ENCODE assay signal across 17 cellular contexts in genomic region chrX:129565046-129565649, GRCh38. TPM values are rescaled to one million over a fixed set of nuclear protein-coding genes. Genes with fewer than 3 reads are reported as not detected.
DNase-seq lines count a peak whose midpoint lies in the region; FAIRE-seq and TF ChIP-seq lines count a peak whose summit lies in the region.
"Had no signal": no experiment of that assay in that cellular context is flagged by ENCODE, and none has a peak within 500 bp of the region (broad histone marks: within the 10 kb centered on the region; RNA-seq: fewer than 3 reads in every experiment).

No MANE protein-coding gene starts in this region.

- H4K8ac ChIP-seq in H9 (replicated peaks; ENCODE audit: insufficient read length, low read depth, low read length): no peak overlapping the region

- no peaks in the 10 kb centered on the region; a peak in 1 of 5 replicates for H3K9me3 Mint-ChIP-seq in H9
- no peaks in the 10 kb centered on the region for H3K9me3 Mint-ChIP-seq in glutamatergic neuron (ENCODE audit: unreplicated experiment)
- peaks cover 5% of the 10 kb centered on the region for H3K9me3 Mint-ChIP-seq in nephron
- H3K9me3 Mint-ChIP-seq: CD4-positive, alpha-beta memory T cell; stimulated activated naive B cell treated with anti-CD40 and anti-IgM and Interleukin-4, amounts not matched to agents 10 μg/mL and 1 μg/mL and 100 μg/mL, for 72 hours had no signal

- no peak overlapping the region for H3K4ac ChIP-seq in H9 (ENCODE audit: low read depth, low read length)

- H3K27me3 Mint-ChIP-seq in H9 (ENCODE audit: low read depth) (no peaks in the 10 kb centered on the region), glutamatergic neuron (ENCODE audit: unreplicated experiment) (no peaks in the 10 kb centered on the region), nephron (ENCODE audit: low read depth) (no peaks in the 10 kb centered on the region)
- H3K27me3 Mint-ChIP-seq: CD4-positive, alpha-beta memory T cell; stimulated activated naive B cell treated with anti-CD40 and anti-IgM and Interleukin-4, amounts not matched to agents 10 μg/mL and 1 μg/mL and 100 μg/mL, for 72 hours had no signal

- H4K20me1 ChIP-seq in H9 (ENCODE audit: control insufficient read depth, insufficient read depth, insufficient read length) (no peaks in the 10 kb centered on the region), Karpas-422 (ENCODE audit: insufficient read depth, low read depth, low read length) (no peaks in the 10 kb centered on the region)

- no peaks in the 10 kb centered on the region for H3K23me2 ChIP-seq in H9 (ENCODE audit: insufficient read length, low read depth, low read length, poor library complexity, severe bottlenecking)

- H3K4me3 Mint-ChIP-seq in H9 (no peak overlapping the region), glutamatergic neuron (ENCODE audit: unreplicated experiment) (no peak overlapping the region), nephron (peak overlapping the region in 1 of 3 experiments; percentile 7)
- H3K4me3 Mint-ChIP-seq: activated CD8-positive, alpha-beta T cell treated with anti-CD3 and anti-CD28 coated beads, Interleukin-2, amount 10 ng/mL, durations not matched to agents 7 days and 5 days; stimulated activated naive B cell treated with anti-CD40 and anti-IgM and Interleukin-4, amounts not matched to agents 10 μg/mL and 1 μg/mL and 100 μg/mL, for 72 hours had no signal

- H4K91ac ChIP-seq in H9 (ENCODE audit: insufficient read length, low read depth, low read length): no peak overlapping the region

- no peak overlapping the region for H2AK5ac ChIP-seq in H9 (ENCODE audit: insufficient read length, low read length)

- H3K18ac ChIP-seq in H9 (ENCODE audit: insufficient read length, low read depth, low read length): no peak overlapping the region

- H3K4me1 ChIP-seq in H9 (ENCODE audit: insufficient read depth, low read length) (no peaks in the 10 kb centered on the region), Karpas-422 (ENCODE audit: low read length) (peaks cover 10% of the 10 kb centered on the region)

- no peak overlapping the region for H2BK12ac ChIP-seq in H9 (ENCODE audit: insufficient read length, low read depth, low read length)

- FAIRE-seq in frontal cortex (lab: Jason Lieb, UNC): no peak

- no peaks in the 10 kb centered on the region for H3K79me1 ChIP-seq in H9 (ENCODE audit: insufficient read depth, low read depth, low read length, poor library complexity, severe bottlenecking)

- H3K9ac ChIP-seq in H9 (ENCODE audit: extremely low read depth, insufficient read length, low read length): no peak overlapping the region
- no peak overlapping the region for H3K9ac ChIP-seq in Karpas-422 (ENCODE audit: low read length)

- no peak overlapping the region for H3K23ac ChIP-seq in H9 (ENCODE audit: insufficient read length, low read depth, low read length)

- H4K5ac ChIP-seq in H9 (ENCODE audit: insufficient read length, low read depth, low read length): no peak overlapping the region

- H3K4me1 Mint-ChIP-seq in H9 (peaks cover 10 to 12% of the 10 kb centered on the region in 2 experiments), glutamatergic neuron (ENCODE audit: low read depth, unreplicated experiment) (peaks cover 6% of the 10 kb centered on the region), nephron (peaks cover 24% of the 10 kb centered on the region)

- H2AFZ ChIP-seq in H9 (ENCODE audit: low read length): no peak overlapping the region
- no peak overlapping the region for H2AFZ ChIP-seq in Karpas-422 (ENCODE audit: low read length)

- no peak overlapping the region for H3T11ph ChIP-seq in H9 (ENCODE audit: low read length)

- H2BK5ac ChIP-seq in H9 (ENCODE audit: insufficient read length, low read length): no peak overlapping the region

- no peak overlapping the region for H3K14ac ChIP-seq in H9 (ENCODE audit: insufficient read depth, low read length)

- no peaks in the 10 kb centered on the region for H3K9me2 ChIP-seq in Karpas-422 (replicated peaks; ENCODE audit: insufficient read depth, low read length)

- no peaks in the 10 kb centered on the region for H3K27me3 ChIP-seq in H9 (ENCODE audit: insufficient read depth, low read length)
- no peaks in the 10 kb centered on the region for H3K27me3 ChIP-seq in Karpas-422 (ENCODE audit: low read length)

- H3K4me2 ChIP-seq in H9 (ENCODE audit: insufficient read depth, insufficient read length, low read length): no peak overlapping the region
- no peak overlapping the region for H3K4me2 ChIP-seq in Karpas-422 (ENCODE audit: low read depth, low read length, poor library complexity, severe bottlenecking)

- H3K9me3 ChIP-seq in H9 (ENCODE audit: control insufficient read depth, low read depth, low read length): no peaks in the 10 kb centered on the region
- H3K9me3 ChIP-seq in Karpas-422 (ENCODE audit: low read length): no peaks in the 10 kb centered on the region

- in situ Hi-C loops in astrocyte of the cerebellum (cut with HindIII; ENCODE audit: low sequenced_read_pairs): no loop called here

- H3K27ac ChIP-seq in H9 (ENCODE audit: insufficient read length, low read depth, low read length) (no peak overlapping the region), Karpas-422 (ENCODE audit: low read length) (no peak overlapping the region)

- TF ChIP-seq CTCF in H9 (conservative IDR thresholded peaks at IDR 0.05) (no peak), astrocyte of the cerebellum (IDR thresholded peaks at IDR 0.05; ENCODE audit: low read depth, low read length, missing control alignments) (no peak), glutamatergic neuron (IDR thresholded peaks at IDR 0.05; ENCODE audit: partially characterized antibody, unreplicated experiment) (no peak), nephron (IDR thresholded peaks at IDR 0.05; ENCODE audit: unreplicated experiment in 3 of 3) (no peak)

- H3K36me3 Mint-ChIP-seq in H9 (ENCODE audit: insufficient read depth in 1 of 3, low read depth in 3 of 3): peaks cover 40 to 77% (median 74%) of the 10 kb centered on the region in 3 experiments
- peaks cover 9% of the 10 kb centered on the region for H3K36me3 Mint-ChIP-seq in glutamatergic neuron (ENCODE audit: unreplicated experiment)
- H3K36me3 Mint-ChIP-seq in nephron (ENCODE audit: low read depth): peaks cover 80% of the 10 kb centered on the region

- no peak overlapping the region for H2BK120ac ChIP-seq in H9 (ENCODE audit: low read depth, low read length, poor library complexity, severe bottlenecking)

- DNase-seq in H9 (peak; percentile 39), astrocyte of the cerebellum (ENCODE audit: low read depth) (peak; percentile 39), glutamatergic neuron (no peak), frontal cortex (ENCODE audit: low spot score in 2 of 2) (no peak), Karpas-422 (no peak)
- no peak for DNase-seq in stimulated activated CD4-positive, alpha-beta T cell treated with anti-CD3 and anti-CD28 coated beads, Interleukin-4, amount 100 ng/mL, for 4 hours
- DNase-seq: activated CD8-positive, alpha-beta T cell treated with anti-CD3 and anti-CD28 coated beads, Interleukin-2, amount 10 ng/mL, durations not matched to agents 7 days and 5 days; activated naive CD4-positive, alpha-beta T cell treated with anti-CD3 and anti-CD28 coated beads, Interleukin-2, amount 50 U/mL, for 16 hours; activated T-cell treated with anti-CD3 and anti-CD28 coated beads, Interleukin-2, amount 50 U/mL, for 48 hours; aorta; CD4-positive, alpha-beta memory T cell; effector memory CD4-positive, alpha-beta T cell; NCI-H2029; RPMI8226; stimulated activated CD4-positive, alpha-beta T cell treated with anti-CD3 and anti-CD28 coated beads, Interleukin-1b, Interleukin-23, amount 100 ng/mL, for 48 hours; stimulated activated naive B cell treated with anti-CD40 and anti-IgM and Interleukin-4, amounts not matched to agents 10 μg/mL and 1 μg/mL and 100 μg/mL, for 72 hours had no signal

- H3K36me3 ChIP-seq in Karpas-422 (ENCODE audit: insufficient read depth, low read length): peaks cover 16% of the 10 kb centered on the region

- H3K4me3 ChIP-seq in astrocyte of the cerebellum (ENCODE audit: low read depth, low read length) (no peak overlapping the region), Karpas-422 (ENCODE audit: low read length) (no peak overlapping the region)

- H3K79me2 ChIP-seq in H9 (ENCODE audit: insufficient read depth, low read length) (no peaks in the 10 kb centered on the region), Karpas-422 (ENCODE audit: low read length) (no peaks in the 10 kb centered on the region)

- no peak overlapping the region for H3K27ac Mint-ChIP-seq in H9
- H3K27ac Mint-ChIP-seq in glutamatergic neuron (ENCODE audit: unreplicated experiment): peak overlapping the region; percentile 54
- peak overlapping the region; percentile 82 to 89 (median 87) for H3K27ac Mint-ChIP-seq in nephron
- H3K27ac Mint-ChIP-seq: activated CD8-positive, alpha-beta T cell treated with anti-CD3 and anti-CD28 coated beads, Interleukin-2, amount 10 ng/mL, durations not matched to agents 7 days and 5 days; stimulated activated naive B cell treated with anti-CD40 and anti-IgM and Interleukin-4, amounts not matched to agents 10 μg/mL and 1 μg/mL and 100 μg/mL, for 72 hours had no signal

- H2BK15ac ChIP-seq in H9 (ENCODE audit: low read depth, low read length): no peak overlapping the region

- H3K56ac ChIP-seq in H9 (ENCODE audit: insufficient read length, low read depth, low read length): no peak overlapping the region

- H2BK20ac ChIP-seq in H9 (ENCODE audit: low read depth, low read length, poor library complexity, severe bottlenecking): no peak overlapping the region

- no CpG with 5 or more reads among the region's 3 CpGs for WGBS in H9 (ENCODE audit: extremely low coverage, insufficient read length, low lambda C conversion rate)

RNA-seq across cellular contexts. Expression of gene OCRL, which starts 25.1 kb away (rescaled TPM):
- total RNA-seq in H9 (2021): 30.1 and 31.4 TPM in 2 replicates
- total RNA-seq in glutamatergic neuron (ENCODE audit: unreplicated experiment): 34.3 TPM
- total RNA-seq in frontal cortex: 38.7 TPM
- total RNA-seq in Karpas-422 (2014; rRNA removed; shearing (Covaris generic); ENCODE audit: low replicate concordance): 5.5 and 8.1 TPM in 2 replicates

RNA-seq across cellular contexts. Expression of gene SMARCA1, which starts 41.9 kb away (rescaled TPM):
- 101 and 105 TPM in 2 replicates for total RNA-seq in H9 (2021)
- total RNA-seq in glutamatergic neuron (ENCODE audit: unreplicated experiment): 55.7 TPM
- 75.0 TPM for total RNA-seq in frontal cortex
- not detected in 2 replicates for total RNA-seq in Karpas-422 (2014; rRNA removed; shearing (Covaris generic); ENCODE audit: low replicate concordance)
- total RNA-seq: activated CD8-positive, alpha-beta T cell treated with anti-CD3 and anti-CD28 coated beads, Interleukin-2, amount 10 ng/mL, durations not matched to agents 7 days and 5 days had no signal

Comparison
In these comparisons a context has a peak if more than half of its experiments do, and no peak if none do; other contexts are left out.
1. DNase-seq: peak in H9 (single experiment) and astrocyte of the cerebellum (single experiment); none in glutamatergic neuron (single experiment), frontal cortex (0 of 2), stimulated activated CD4-positive, alpha-beta T cell treated with anti-CD3 and anti-CD28 coated beads, Interleukin-4, amount 100 ng/mL, for 4 hours (0 of 2) and Karpas-422 (single experiment).
2. H3K27ac Mint-ChIP-seq: peak in glutamatergic neuron (single experiment) and nephron (3 of 3); none in H9 (0 of 3).
3. RNA of gene SMARCA1, which starts 41.9 kb away (total RNA-seq): 101 to 105 TPM in H9, 75.0 TPM in frontal cortex (single experiment) and 55.7 TPM in glutamatergic neuron (single experiment); not detected in Karpas-422; every median in the first group is over 10 times any median in the second.